ENCODE assay signal across 17 cellular contexts in genomic region chr21:27772816-27773215, GRCh38.
DNase-seq lines count a peak whose midpoint lies in the region; ATAC-seq and TF ChIP-seq lines count a peak whose summit lies in the region.
"Had no signal": no experiment of that assay in that cellular context is flagged by ENCODE, and none has a peak within 500 bp of the region (broad histone marks: within the 10 kb centered on the region; RNA-seq: fewer than 3 reads in every experiment).

No MANE protein-coding gene starts in this region.

- no peak overlapping the region for H3K27ac ChIP-seq in SK-N-SH (ENCODE audit: low read depth in 2 of 2, low read length in 1 of 2)
- no peak overlapping the region for H3K27ac ChIP-seq in mesenchymal stem cell (ENCODE audit: low read length, poor library complexity, severe bottlenecking)

- H3K14ac ChIP-seq in mesenchymal stem cell (ENCODE audit: low read length in 2 of 2): no peak overlapping the region

- no peak for TF ChIP-seq RAD21 in SK-N-SH (IDR thresholded peaks at IDR 0.05; ENCODE audit: low read length)

- DNase-seq in SK-N-SH (no peak), MG63 (peak; percentile 10), fibroblast of gingiva (ENCODE audit: low read depth) (peak; percentile 96), ecto neural progenitor cell (ENCODE audit: low spot score) (no peak), mesenchymal stem cell (no peak), OCI-M1 (lab: John Stamatoyannopoulos, UW) (no peak)
- DNase-seq: 8988T; BE2C; CD4-positive, alpha-beta memory T cell; DMS79 treated with DMSO at 0.1 percent for 48 hours; GF-D8; KG1; NCI-H1092; NCI-H774; SHP77 treated with DMSO at 0.1 percent for 48 hours had no signal

- no peaks in the 10 kb centered on the region for H4K20me1 ChIP-seq in SK-N-SH (ENCODE audit: insufficient read depth)

- H3K36me3 ChIP-seq in SK-N-SH (replicated peaks in 1 of 2; ENCODE audit: control insufficient read depth in 1 of 2, insufficient read depth in 2 of 2, low read length in 1 of 2): no peaks in the 10 kb centered on the region
- no peaks in the 10 kb centered on the region for H3K36me3 ChIP-seq in MG63
- H3K36me3 ChIP-seq in mesenchymal stem cell (ENCODE audit: control insufficient read depth in 1 of 2, insufficient read depth in 2 of 2, low read depth in 1 of 2, low read length in 2 of 2): no peaks in the 10 kb centered on the region
- H3K36me3 ChIP-seq: BE2C had no signal

- H3K4me1 ChIP-seq in SK-N-SH (ENCODE audit: control insufficient read depth in 1 of 2, insufficient read depth in 2 of 2, low read depth in 1 of 2, low read length in 1 of 2): peaks cover 3 to 8% of the 10 kb centered on the region in 2 experiments
- no peaks in the 10 kb centered on the region for H3K4me1 ChIP-seq in mesenchymal stem cell (ENCODE audit: control insufficient read depth, insufficient read depth, low read depth, low read length)
- H3K4me1 ChIP-seq: BE2C had no signal

- H3F3A ChIP-seq in SK-N-SH (replicated peaks; ENCODE audit: insufficient read depth): peaks cover 11% of the 10 kb centered on the region

- H3K4me2 ChIP-seq in SK-N-SH (0 out of 2 replicates have a peak overlapping the region, but pooled peaks have one; percentile 13), mesenchymal stem cell (ENCODE audit: low read length, poor library complexity, severe bottlenecking) (no peak overlapping the region)

- CTCF ChIA-PET in SK-N-SH (lab: Yijun Ruan, JAX): no interaction called here

- TF ChIP-seq CTCF in SK-N-SH (IDR thresholded peaks at IDR 0.05): no peak

- no peak overlapping the region for H2AFZ ChIP-seq in SK-N-SH (ENCODE audit: low read depth)
- no peak overlapping the region for H2AFZ ChIP-seq in mesenchymal stem cell (ENCODE audit: low read depth, low read length)

- H4K8ac ChIP-seq in mesenchymal stem cell (ENCODE audit: low read length): no peak overlapping the region

- H2AK5ac ChIP-seq in mesenchymal stem cell (ENCODE audit: low read length, severe bottlenecking): no peak overlapping the region

- H3K4ac ChIP-seq in mesenchymal stem cell (ENCODE audit: low read depth in 1 of 2, low read length in 2 of 2): no peak overlapping the region

- no peak for TF ChIP-seq EP300 in SK-N-SH (IDR thresholded peaks at IDR 0.05; ENCODE audit: borderline replicate concordance in 1 of 2, low read depth in 1 of 2, low read length in 1 of 2)

- H2BK120ac ChIP-seq in mesenchymal stem cell (ENCODE audit: low read depth, low read length): no peak overlapping the region

- no peak overlapping the region for H3K23ac ChIP-seq in mesenchymal stem cell (ENCODE audit: low read length in 2 of 2)

- no peaks in the 10 kb centered on the region for H3K79me2 ChIP-seq in SK-N-SH (ENCODE audit: insufficient read depth)

- H2BK15ac ChIP-seq in mesenchymal stem cell (ENCODE audit: low read depth, poor library complexity, severe bottlenecking): no peak overlapping the region

- no peaks in the 10 kb centered on the region for H3K9me2 ChIP-seq in SK-N-SH

- H3K9me3 ChIP-seq in SK-N-SH (no peaks in the 10 kb centered on the region), MG63 (no peaks in the 10 kb centered on the region), mesenchymal stem cell (ENCODE audit: control insufficient read depth, low read length) (no peaks in the 10 kb centered on the region)
- H3K9me3 ChIP-seq: BE2C had no signal

- ATAC-seq in SK-N-SH treated with all-trans-retinoic acid at 6 μM for 48 hours (no peak), HG03108 (IDR thresholded peaks at IDR 0.05; ENCODE audit: unreplicated experiment) (no peak)

- H3K9ac ChIP-seq in SK-N-SH: no peak overlapping the region
- H3K9ac ChIP-seq in mesenchymal stem cell (ENCODE audit: low read length): no peak overlapping the region

- H3K4me3 ChIP-seq in SK-N-SH (ENCODE audit: low read depth in 2 of 2, low read length in 1 of 2) (no peak overlapping the region), MG63 (no peak overlapping the region), mesenchymal stem cell (ENCODE audit: insufficient read depth in 1 of 2, low read depth in 1 of 2, low read length in 2 of 2) (no peak overlapping the region)

- H2BK12ac ChIP-seq in mesenchymal stem cell (ENCODE audit: low read length in 2 of 2): no peak overlapping the region

- H4K91ac ChIP-seq in mesenchymal stem cell (ENCODE audit: low read length): no peak overlapping the region

- H2BK5ac ChIP-seq in mesenchymal stem cell (ENCODE audit: low read depth, low read length, poor library complexity, severe bottlenecking): no peak overlapping the region

- H3K27me3 ChIP-seq in SK-N-SH (ENCODE audit: insufficient read depth) (no peaks in the 10 kb centered on the region), MG63 (no peaks in the 10 kb centered on the region), mesenchymal stem cell (ENCODE audit: control insufficient read depth in 1 of 2, insufficient read depth in 1 of 2, low read length in 2 of 2) (no peaks in the 10 kb centered on the region)
- H3K27me3 ChIP-seq: BE2C had no signal

- no peak overlapping the region for H3K18ac ChIP-seq in mesenchymal stem cell (ENCODE audit: low read depth in 1 of 2, low read length in 2 of 2)

- POLR2A ChIA-PET in SK-N-SH (lab: Yijun Ruan, JAX): interaction anchor here (0.6 kb wide), 1 partner anchor 152 kb away, joined by 3 read pairs; no protein-coding TSS in a partner anchor

- H3K79me1 ChIP-seq in mesenchymal stem cell (replicated peaks; ENCODE audit: low read length, poor library complexity, severe bottlenecking): no peaks in the 10 kb centered on the region

TF ChIP-seq in SK-N-SH, 30 proteins besides CTCF, POLR2A, EP300 and RAD21 (continues in another document):
- no peak for TF ChIP-seq CHD2 (IDR thresholded peaks at IDR 0.05; ENCODE audit: low read length, partially characterized antibody)
- TF ChIP-seq FOXJ3 (CRISPR knock-in tag; IDR thresholded peaks at IDR 0.05): no peak
- no peak for TF ChIP-seq IRF3 (IDR thresholded peaks at IDR 0.05; ENCODE audit: low read depth, low read length)
- TF ChIP-seq NRF1 (IDR thresholded peaks at IDR 0.05; ENCODE audit: low read depth, low read length): no peak
- no peak for TF ChIP-seq FOSL2 (IDR thresholded peaks at IDR 0.05; ENCODE audit: borderline replicate concordance, low read depth)
- no peak for TF ChIP-seq ZBTB33 (IDR thresholded peaks at IDR 0.05; ENCODE audit: borderline replicate concordance, low read depth)
- no peak for TF ChIP-seq TCF12 (IDR thresholded peaks at IDR 0.05)

TF ChIP-seq in SK-N-SH treated with all-trans-retinoic acid at 6 μM for 48 hours, 23 proteins besides CTCF, POLR2A, EP300 and RAD21:
- TF ChIP-seq ARNTL (CRISPR knock-in tag; IDR thresholded peaks at IDR 0.05; ENCODE audit: borderline replicate concordance, low read depth): no peak
- no peak for TF ChIP-seq RARB (CRISPR knock-in tag; IDR thresholded peaks at IDR 0.05)
- no peak for TF ChIP-seq ISL1 (CRISPR knock-in tag; IDR thresholded peaks at IDR 0.05)
- no peak for TF ChIP-seq TCF4 (CRISPR knock-in tag; IDR thresholded peaks at IDR 0.05; ENCODE audit: borderline replicate concordance)

Comparison
In these comparisons a context has a peak if more than half of its experiments do, and no peak if none do; other contexts are left out.
1. DNase-seq: peak in MG63 (single experiment) and fibroblast of gingiva (single experiment); none in SK-N-SH (single experiment), ecto neural progenitor cell (single experiment), mesenchymal stem cell (single experiment) and OCI-M1 (single experiment).